In the genomic region with DNA sequence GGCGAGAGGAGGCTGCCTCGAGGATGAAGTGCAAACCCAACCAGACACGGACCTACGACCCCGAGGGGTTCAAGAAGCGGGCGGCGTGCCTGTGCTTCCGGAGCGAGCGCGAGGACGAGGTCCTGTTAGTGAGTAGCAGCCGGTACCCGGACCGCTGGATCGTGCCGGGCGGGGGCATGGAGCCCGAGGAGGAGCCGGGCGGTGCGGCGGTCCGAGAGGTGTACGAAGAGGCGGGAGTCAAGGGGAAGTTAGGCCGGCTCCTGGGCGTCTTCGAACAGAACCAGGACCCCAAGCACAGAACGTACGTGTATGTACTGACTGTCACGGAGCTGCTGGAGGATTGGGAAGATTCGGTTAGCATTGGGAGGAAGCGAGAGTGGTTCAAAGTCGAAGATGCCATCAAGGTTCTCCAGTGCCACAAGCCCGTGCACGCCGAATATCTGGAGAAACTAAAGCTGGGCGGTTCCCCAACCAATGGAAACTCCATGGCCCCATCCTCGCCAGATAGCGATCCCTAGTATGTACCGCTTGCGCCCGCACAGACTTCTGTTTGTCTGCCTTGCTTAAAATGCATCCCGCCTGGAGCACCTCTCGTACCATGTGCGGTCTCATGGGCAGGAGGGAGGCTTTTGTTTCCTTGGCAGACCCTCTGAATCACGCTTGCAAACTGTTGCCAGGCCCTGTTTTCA, we compare ENCODE assay signal across 1 cellular context.
A peak's percentile ranks its signal among the peaks of the same experiment; 100 is the strongest.
TF ChIP-seq lines count a peak whose summit lies in the region.

No MANE protein-coding gene starts in this region.

TF ChIP-seq in H1, 55 proteins besides CTCF, POLR2A, EP300 and RAD21:
- TF ChIP-seq KDM4A (IDR thresholded peaks at IDR 0.05; ENCODE audit: low read depth, low read length, severe bottlenecking), result peak; percentile 42
